ENCODE assay signal across 13 cellular contexts in genomic region chr18:45793295-45793965, GRCh38. TPM values are rescaled to one million over a fixed set of nuclear protein-coding genes. Genes with fewer than 3 reads are reported as not detected.
DNase-seq lines count a peak whose midpoint lies in the region; ATAC-seq, FAIRE-seq and TF ChIP-seq lines count a peak whose summit lies in the region.
"Had no signal": no experiment of that assay in that cellular context is flagged by ENCODE, and none has a peak within 500 bp of the region (broad histone marks: within the 10 kb centered on the region; RNA-seq: fewer than 3 reads in every experiment).

No MANE protein-coding gene starts in this region.

- H3K4me3 ChIP-seq in CD8-positive, alpha-beta memory T cell (ENCODE audit: low read length), result no peak overlapping the region
- H3K4me3 ChIP-seq: mucosa of descending colon had no signal

- H3K36me3 Mint-ChIP-seq in WTC11, result peaks cover 14% of the 10 kb centered on the region
- H3K36me3 Mint-ChIP-seq in CD8-positive, alpha-beta memory T cell, result peaks cover 0 to 10% (median 0%) of the 10 kb centered on the region in 3 donors

- H3K9me3 Mint-ChIP-seq in WTC11, result peaks cover 31% of the 10 kb centered on the region
- peaks cover 0 to 9% (median 0%) of the 10 kb centered on the region in 5 donors for H3K9me3 Mint-ChIP-seq in CD8-positive, alpha-beta memory T cell

- H3K27me3 Mint-ChIP-seq in WTC11 (ENCODE audit: low read depth), result peaks cover 1% of the 10 kb centered on the region; the same call in 1 of the 2 replicates
- H3K27me3 Mint-ChIP-seq in CD8-positive, alpha-beta memory T cell, result peaks cover 5% of the 10 kb centered on the region in 2 donors

- H3K27me3 ChIP-seq in CD8-positive, alpha-beta memory T cell (ENCODE audit: insufficient read depth, low read length, poor library complexity, severe bottlenecking), result no peaks in the 10 kb centered on the region

- no peak overlapping the region for H3K27ac ChIP-seq in CD8-positive, alpha-beta memory T cell (ENCODE audit: low read depth, low read length)

- no peaks in the 10 kb centered on the region for H3K36me3 ChIP-seq in CD8-positive, alpha-beta memory T cell (ENCODE audit: insufficient read depth, low read length)

- FAIRE-seq in D721Med (lab: Jason Lieb, UNC), result no peak
- FAIRE-seq: endometrium had no signal

- DNase-seq in AG08396 (ENCODE audit: low spot score) (peak; percentile 55), HT1080 (ENCODE audit: low read depth) (peak; percentile 97), WTC11 (ENCODE audit: low spot score) (no peak), hepatic stellate cell (ENCODE audit: low spot score) (peak; percentile 61), D721Med (ENCODE audit: insufficient read length, low spot score) (no peak), T-helper 1 cell (no peak), DMS53 treated with DMSO at 0.1 percent for 48 hours (lab: John Stamatoyannopoulos, UW; ENCODE audit: unreplicated experiment) (no peak)
- DNase-seq in CD8-positive, alpha-beta memory T cell, result no peak
- DNase-seq: mucosa of descending colon, NCI-H1105 had no signal

- CTCF ChIA-PET in WTC11 (lab: Charles Lee), result no interaction called here
- CTCF ChIA-PET in CD8-positive, alpha-beta memory T cell (lab: Charles Lee), result no interaction called here

- peaks cover 14% of the 10 kb centered on the region for H3K4me1 Mint-ChIP-seq in WTC11
- no peaks in the 10 kb centered on the region for H3K4me1 Mint-ChIP-seq in CD8-positive, alpha-beta memory T cell

- no peak overlapping the region for H3K4me3 Mint-ChIP-seq in WTC11
- H3K4me3 Mint-ChIP-seq in CD8-positive, alpha-beta memory T cell, result no peak overlapping the region
- H3K4me3 Mint-ChIP-seq: activated T-helper 1 cell treated with anti-CD3 and anti-CD28 coated beads, Interleukin-12 subunit alpha, Interleukin-12 subunit beta, Interleukin-2, Interleukin-4 antibody, amounts not matched to agents 30 ng/mL and 10 ng/mL and 1 ng/mL, durations not matched to agents 14 hours and 24 hours and 36 hours; T-helper 1 cell treated with Interleukin-12 subunit alpha and Interleukin-12 subunit beta and Interleukin-4 antibody, amounts not matched to agents 30 μg/mL and 1 μg/mL, for 36 hours had no signal

- no peak for TF ChIP-seq CTCF in WTC11 (IDR thresholded peaks at IDR 0.05)
- no peak for TF ChIP-seq CTCF in D721Med (IDR thresholded peaks at IDR 0.05; ENCODE audit: insufficient read depth, missing control alignments)

- POLR2A ChIA-PET in WTC11 (lab: Charles Lee), result no interaction called here
- POLR2A ChIA-PET in CD8-positive, alpha-beta memory T cell (lab: Charles Lee), result no interaction called here

- no peaks in the 10 kb centered on the region for H3K9me3 ChIP-seq in CD8-positive, alpha-beta memory T cell (ENCODE audit: low read length)
- H3K9me3 ChIP-seq: mucosa of descending colon had no signal

- ATAC-seq in WTC11, result no peak
- ATAC-seq: mucosa of descending colon had no signal

- peak overlapping the region; percentile 87 for H3K27ac Mint-ChIP-seq in WTC11
- peak overlapping the region in 2 of 8 donors; percentile 0 to 64 for H3K27ac Mint-ChIP-seq in CD8-positive, alpha-beta memory T cell
- H3K27ac Mint-ChIP-seq: activated T-helper 1 cell treated with anti-CD3 and anti-CD28 coated beads, Interleukin-12 subunit alpha, Interleukin-12 subunit beta, Interleukin-2, Interleukin-4 antibody, amounts not matched to agents 30 ng/mL and 10 ng/mL and 1 ng/mL, durations not matched to agents 14 hours and 24 hours and 36 hours; T-helper 1 cell treated with Interleukin-12 subunit alpha and Interleukin-12 subunit beta and Interleukin-4 antibody, amounts not matched to agents 30 μg/mL and 1 μg/mL, for 36 hours had no signal

- no peaks in the 10 kb centered on the region for H3K4me1 ChIP-seq in CD8-positive, alpha-beta memory T cell (ENCODE audit: insufficient read depth, low read length)

TF ChIP-seq in WTC11, 78 proteins besides CTCF, POLR2A, EP300 and RAD21:
- TF ChIP-seq KAT7 (CRISPR knock-in tag; IDR thresholded peaks at IDR 0.05; ENCODE audit: borderline replicate concordance) (no peak), ZBTB43 (CRISPR knock-in tag; IDR thresholded peaks at IDR 0.05) (no peak), MAX (CRISPR knock-in tag; IDR thresholded peaks at IDR 0.05) (no peak), USF2 (CRISPR knock-in tag; IDR thresholded peaks at IDR 0.05) (no peak), ZNF317 (CRISPR knock-in tag; IDR thresholded peaks at IDR 0.05; ENCODE audit: borderline replicate concordance, low read depth) (no peak), ESRRA (CRISPR knock-in tag; IDR thresholded peaks at IDR 0.05; ENCODE audit: borderline replicate concordance) (no peak), ELF4 (CRISPR knock-in tag; IDR thresholded peaks at IDR 0.05; ENCODE audit: low read depth) (no peak), IRF2 (CRISPR knock-in tag; IDR thresholded peaks at IDR 0.05; ENCODE audit: borderline replicate concordance, low read depth) (no peak)

RNA-seq across cellular contexts. Expression of gene SIGLEC15, which starts 32.0 kb away (rescaled TPM):
- 7.5 and 9.1 TPM in 2 replicates for total RNA-seq in HT1080 (2014; rRNA removed; shearing (Covaris generic))
- 13.8 and 17.7 TPM in 2 replicates for polyA plus RNA-seq in HT1080 (2015; cell fraction: cytosol; rRNA removed)
- 12.7 and 15.3 TPM in 2 replicates for polyA plus RNA-seq in HT1080 (2015; cell fraction: nucleus; rRNA removed)
- total RNA-seq in WTC11 (2021), result 0.30 to 0.48 TPM in 2 of 3 replicates, not detected in the other
- not detected for total RNA-seq in CD8-positive, alpha-beta memory T cell
- 0.07 TPM for polyA plus RNA-seq in CD8-positive, alpha-beta memory T cell
- total RNA-seq: activated T-helper 1 cell treated with anti-CD3 and anti-CD28 coated beads, Interleukin-12 subunit alpha, Interleukin-12 subunit beta, Interleukin-2, Interleukin-4 antibody, amounts not matched to agents 30 ng/mL and 10 ng/mL and 1 ng/mL, durations not matched to agents 14 hours and 24 hours and 36 hours had no signal

Comparison
In these comparisons a context has a peak if more than half of its experiments do, and no peak if none do; other contexts are left out.
1. DNase-seq: peak in AG08396 (single experiment), HT1080 (single experiment) and hepatic stellate cell (single experiment); none in WTC11 (single experiment), D721Med (single experiment), T-helper 1 cell (0 of 5), DMS53 treated with DMSO at 0.1 percent for 48 hours (single experiment) and CD8-positive, alpha-beta memory T cell (0 of 5).